37 cellular contexts compared by ENCODE assay signal in the genomic region with DNA sequence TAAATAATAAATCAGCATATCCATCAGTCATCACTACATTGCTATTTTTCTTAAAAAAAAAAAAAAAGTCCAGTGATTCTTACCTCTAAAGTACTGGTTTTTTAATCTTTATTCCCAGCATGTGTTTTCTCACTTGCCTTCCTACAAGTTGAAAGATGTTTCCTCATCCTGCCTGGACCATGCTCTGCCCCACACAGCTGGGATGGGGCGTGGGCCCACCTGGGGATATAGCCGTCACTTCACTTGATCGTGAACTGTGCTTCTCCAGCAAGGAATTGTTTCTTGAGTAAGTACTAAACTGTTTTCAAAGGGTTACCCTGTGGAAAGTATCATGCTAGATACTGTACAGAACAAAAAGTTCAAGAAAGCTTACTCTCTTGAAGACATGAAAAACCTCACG.
"Had no signal": no experiment of that assay in that cellular context is flagged by ENCODE, and none has a peak within 500 bp of the region (broad histone marks: within the 10 kb centered on the region; RNA-seq: fewer than 3 reads in every experiment).

No MANE protein-coding gene starts in this region.

- H3K9me3 ChIP-seq: ascending aorta, body of pancreas, breast epithelium had no signal

- H3K4me1 Mint-ChIP-seq: activated CD4-positive, alpha-beta memory T cell treated with anti-CD3 and anti-CD28 coated beads, Interleukin-2, amount 10 ng/mL, durations not matched to agents 7 days and 5 days; activated CD4-positive, alpha-beta T cell treated with anti-CD3 and anti-CD28 coated beads for 36 hours; activated CD4-positive, alpha-beta T cell treated with anti-CD3 and anti-CD28 coated beads, Interleukin-2, amount 10 ng/mL, durations not matched to agents 7 days and 5 days; activated CD8-positive, alpha-beta memory T cell treated with anti-CD3 and anti-CD28 coated beads, Interleukin-2, amount 10 ng/mL, durations not matched to agents 7 days and 5 days; activated naive CD4-positive, alpha-beta T cell treated with anti-CD3 and anti-CD28 coated beads, Interleukin-2, amount 10 ng/mL, durations not matched to agents 7 days and 5 days; activated naive CD4-positive, alpha-beta T cell treated with anti-CD3 and anti-CD28 coated beads, Interleukin-2, amount 50 U/mL, for 24 hours; activated naive CD8-positive, alpha-beta T cell treated with anti-CD3 and anti-CD28 coated beads, Interleukin-2, amount 10 ng/mL, durations not matched to agents 7 days and 5 days; activated naive CD8-positive, alpha-beta T cell treated with anti-CD3 and anti-CD28 coated beads, Interleukin-2, amount 50 U/mL, for 24 hours had no signal

- H3K4me1 ChIP-seq: ascending aorta, body of pancreas, breast epithelium had no signal

- H3K36me3 Mint-ChIP-seq: activated CD8-positive, alpha-beta memory T cell treated with anti-CD3 and anti-CD28 coated beads, Interleukin-2, amount 10 ng/mL, durations not matched to agents 7 days and 5 days; activated naive CD4-positive, alpha-beta T cell treated with anti-CD3 and anti-CD28 coated beads, Interleukin-2, amount 10 ng/mL, durations not matched to agents 7 days and 5 days; activated naive CD4-positive, alpha-beta T cell treated with anti-CD3 and anti-CD28 coated beads, Interleukin-2, amount 50 U/mL, for 24 hours; activated naive CD8-positive, alpha-beta T cell; activated naive CD8-positive, alpha-beta T cell treated with anti-CD3 and anti-CD28 coated beads, Interleukin-2, amount 10 ng/mL, durations not matched to agents 7 days and 5 days; WTC11 had no signal

- H3K4me3 Mint-ChIP-seq: activated CD4-positive, alpha-beta memory T cell treated with anti-CD3 and anti-CD28 coated beads, Interleukin-2, amount 10 ng/mL, durations not matched to agents 7 days and 5 days; activated CD4-positive, alpha-beta T cell treated with anti-CD3 and anti-CD28 coated beads for 36 hours; activated CD4-positive, alpha-beta T cell treated with anti-CD3 and anti-CD28 coated beads, Interleukin-2, amount 10 ng/mL, durations not matched to agents 7 days and 5 days; activated CD8-positive, alpha-beta memory T cell treated with anti-CD3 and anti-CD28 coated beads, Interleukin-2, amount 10 ng/mL, durations not matched to agents 7 days and 5 days; activated CD8-positive, alpha-beta T cell treated with anti-CD3 and anti-CD28 coated beads, Interleukin-2, amount 10 ng/mL, durations not matched to agents 7 days and 5 days; activated naive CD4-positive, alpha-beta T cell treated with anti-CD3 and anti-CD28 coated beads, Interleukin-2, amount 10 ng/mL, durations not matched to agents 7 days and 5 days; activated naive CD4-positive, alpha-beta T cell treated with anti-CD3 and anti-CD28 coated beads, Interleukin-2, amount 50 U/mL, for 24 hours; activated naive CD8-positive, alpha-beta T cell; activated naive CD8-positive, alpha-beta T cell treated with anti-CD3 and anti-CD28 coated beads, Interleukin-2, amount 10 ng/mL, durations not matched to agents 7 days and 5 days; activated naive CD8-positive, alpha-beta T cell treated with anti-CD3 and anti-CD28 coated beads, Interleukin-2, amount 50 U/mL, for 24 hours; activated T-cell treated with anti-CD3 and anti-CD28 coated beads, Interleukin-2, amount 50 U/mL, for 24 hours; T-helper 1 cell treated with Interleukin-12 subunit alpha and Interleukin-12 subunit beta and Interleukin-4 antibody, amounts not matched to agents 30 μg/mL and 1 μg/mL, for 36 hours; T-helper 2 cell treated with Interferon-gamma antibody and Interleukin-4, amounts not matched to agents 5 μg/mL and 100 μg/mL, for 36 hours; WTC11 had no signal

- H3K27me3 ChIP-seq: ascending aorta, body of pancreas, brain microvascular endothelial cell, breast epithelium had no signal

- H3K4me3 ChIP-seq: ascending aorta, body of pancreas, breast epithelium had no signal

- H3K27ac ChIP-seq: ascending aorta, brain microvascular endothelial cell, breast epithelium, WERI-Rb-1 had no signal

- H3K27ac Mint-ChIP-seq: activated CD4-positive, alpha-beta memory T cell treated with anti-CD3 and anti-CD28 coated beads, Interleukin-2, amount 10 ng/mL, durations not matched to agents 7 days and 5 days; activated CD4-positive, alpha-beta T cell treated with anti-CD3 and anti-CD28 coated beads for 36 hours; activated CD4-positive, alpha-beta T cell treated with anti-CD3 and anti-CD28 coated beads, Interleukin-2, amount 10 ng/mL, durations not matched to agents 7 days and 5 days; activated CD8-positive, alpha-beta memory T cell treated with anti-CD3 and anti-CD28 coated beads, Interleukin-2, amount 10 ng/mL, durations not matched to agents 7 days and 5 days; activated CD8-positive, alpha-beta T cell treated with anti-CD3 and anti-CD28 coated beads, Interleukin-2, amount 10 ng/mL, durations not matched to agents 7 days and 5 days; activated naive CD4-positive, alpha-beta T cell treated with anti-CD3 and anti-CD28 coated beads, Interleukin-2, amount 10 ng/mL, durations not matched to agents 7 days and 5 days; activated naive CD4-positive, alpha-beta T cell treated with anti-CD3 and anti-CD28 coated beads, Interleukin-2, amount 50 U/mL, for 24 hours; activated naive CD8-positive, alpha-beta T cell; activated naive CD8-positive, alpha-beta T cell treated with anti-CD3 and anti-CD28 coated beads, Interleukin-2, amount 10 ng/mL, durations not matched to agents 7 days and 5 days; activated naive CD8-positive, alpha-beta T cell treated with anti-CD3 and anti-CD28 coated beads, Interleukin-2, amount 50 U/mL, for 24 hours; activated T-cell treated with anti-CD3 and anti-CD28 coated beads, Interleukin-2, amount 50 U/mL, for 24 hours; activated T-helper 2 cell treated with anti-CD3 and anti-CD28 coated beads, Interferon-gamma antibody, Interleukin-2, Interleukin-4, amounts not matched to agents 10 μg/mL and 5 μg/mL and 100 μg/mL, durations not matched to agents 14 hours and 24 hours and 36 hours; T-helper 1 cell treated with Interleukin-12 subunit alpha and Interleukin-12 subunit beta and Interleukin-4 antibody, amounts not matched to agents 30 μg/mL and 1 μg/mL, for 36 hours; T-helper 2 cell treated with Interferon-gamma antibody and Interleukin-4, amounts not matched to agents 5 μg/mL and 100 μg/mL, for 36 hours; WTC11 had no signal

- H3K36me3 ChIP-seq: ascending aorta, brain microvascular endothelial cell, breast epithelium, WERI-Rb-1 had no signal

- H3K9me3 Mint-ChIP-seq: activated CD4-positive, alpha-beta memory T cell treated with anti-CD3 and anti-CD28 coated beads, Interleukin-2, amount 10 ng/mL, durations not matched to agents 7 days and 5 days; activated naive CD4-positive, alpha-beta T cell treated with anti-CD3 and anti-CD28 coated beads, Interleukin-2, amount 50 U/mL, for 24 hours; activated naive CD8-positive, alpha-beta T cell treated with anti-CD3 and anti-CD28 coated beads, Interleukin-2, amount 50 U/mL, for 24 hours had no signal

- DNase-seq: activated CD4-positive, alpha-beta memory T cell treated with anti-CD3 and anti-CD28 coated beads, Interleukin-2, amount 10 ng/mL, durations not matched to agents 7 days and 5 days; activated CD4-positive, alpha-beta T cell treated with anti-CD3 and anti-CD28 coated beads for 1 hour; activated CD4-positive, alpha-beta T cell treated with anti-CD3 and anti-CD28 coated beads for 36 hours; activated CD4-positive, alpha-beta T cell treated with anti-CD3 and anti-CD28 coated beads for 48 hours; activated CD4-positive, alpha-beta T cell treated with anti-CD3 and anti-CD28 coated beads, Interleukin-2, amount 10 ng/mL, durations not matched to agents 7 days and 5 days; activated CD4-positive, alpha-beta T cell treated with anti-CD3 and anti-CD28 coated beads, Interleukin-2, amount 50 U/mL, for 48 hours; activated CD4-positive, CD25-positive, alpha-beta regulatory T cell; activated CD8-positive, alpha-beta memory T cell treated with anti-CD3 and anti-CD28 coated beads for 24 hours; activated CD8-positive, alpha-beta memory T cell treated with anti-CD3 and anti-CD28 coated beads, Interleukin-2, amount 10 ng/mL, durations not matched to agents 7 days and 5 days; activated CD8-positive, alpha-beta memory T cell treated with anti-CD3 and anti-CD28 coated beads, Interleukin-2, amount 50 U/mL, for 48 hours; activated CD8-positive, alpha-beta T cell treated with anti-CD3 and anti-CD28 coated beads, Interleukin-2, amount 10 ng/mL, durations not matched to agents 7 days and 5 days; activated effector memory CD4-positive, alpha-beta T cell treated with Interleukin-2 at 50 U/mL for 16 hours; activated gamma-delta T cell; activated naive CD4-positive, alpha-beta T cell treated with anti-CD3 and anti-CD28 coated beads, Interleukin-2, amount 10 ng/mL, durations not matched to agents 7 days and 5 days; activated naive CD4-positive, alpha-beta T cell treated with Interleukin-2 at 50 U/mL for 16 hours; activated naive CD8-positive, alpha-beta T cell treated with anti-CD3 and anti-CD28 coated beads, Interleukin-2, amount 10 ng/mL, durations not matched to agents 7 days and 5 days; activated naive CD8-positive, alpha-beta T cell treated with anti-CD3 and anti-CD28 coated beads, Interleukin-2, amount 50 U/mL, for 24 hours; activated T-cell treated with anti-CD3 and anti-CD28 coated beads, Interleukin-2, amount 50 U/mL, for 24 hours; activated T-cell treated with anti-CD3 and anti-CD28 coated beads, Interleukin-2, amount 50 U/mL, for 48 hours; amygdala; anterior cingulate cortex; body of pancreas; brain microvascular endothelial cell; central memory CD4-positive, alpha-beta T cell; T-helper 1 cell; T-helper 2 cell; T-helper 9 cell; WERI-Rb-1 had no signal

- ATAC-seq: activated CD4-positive, alpha-beta T cell treated with anti-CD3 and anti-CD28 coated beads for 36 hours; activated CD4-positive, CD25-positive, alpha-beta regulatory T cell treated with anti-CD3 and anti-CD28 coated beads, Interleukin-2, amount 50 U/mL, for 24 hours; activated CD8-positive, alpha-beta memory T cell treated with anti-CD3 and anti-CD28 coated beads, Interleukin-2, amount 10 ng/mL, durations not matched to agents 7 days and 5 days; activated CD8-positive, alpha-beta T cell treated with anti-CD3 and anti-CD28 coated beads, Interleukin-2, amount 10 ng/mL, durations not matched to agents 7 days and 5 days; activated naive CD8-positive, alpha-beta T cell treated with anti-CD3 and anti-CD28 coated beads, Interleukin-2, amount 50 U/mL, for 24 hours; WTC11 had no signal

- H3K27me3 Mint-ChIP-seq: activated CD4-positive, alpha-beta memory T cell treated with anti-CD3 and anti-CD28 coated beads, Interleukin-2, amount 10 ng/mL, durations not matched to agents 7 days and 5 days; activated CD4-positive, alpha-beta T cell treated with anti-CD3 and anti-CD28 coated beads for 36 hours; activated CD4-positive, alpha-beta T cell treated with anti-CD3 and anti-CD28 coated beads, Interleukin-2, amount 10 ng/mL, durations not matched to agents 7 days and 5 days; activated CD8-positive, alpha-beta memory T cell treated with anti-CD3 and anti-CD28 coated beads, Interleukin-2, amount 10 ng/mL, durations not matched to agents 7 days and 5 days; activated naive CD4-positive, alpha-beta T cell treated with anti-CD3 and anti-CD28 coated beads, Interleukin-2, amount 10 ng/mL, durations not matched to agents 7 days and 5 days; activated naive CD4-positive, alpha-beta T cell treated with anti-CD3 and anti-CD28 coated beads, Interleukin-2, amount 50 U/mL, for 24 hours; activated naive CD8-positive, alpha-beta T cell; activated naive CD8-positive, alpha-beta T cell treated with anti-CD3 and anti-CD28 coated beads, Interleukin-2, amount 10 ng/mL, durations not matched to agents 7 days and 5 days; activated naive CD8-positive, alpha-beta T cell treated with anti-CD3 and anti-CD28 coated beads, Interleukin-2, amount 50 U/mL, for 24 hours; activated T-cell treated with anti-CD3 and anti-CD28 coated beads, Interleukin-2, amount 50 U/mL, for 24 hours had no signal
